ENCODE assay signal across 23 cellular contexts in genomic region chr6:112054001-112054400, GRCh38. TPM values are rescaled to one million over a fixed set of nuclear protein-coding genes. Genes with fewer than 3 reads are reported as not detected.
A peak's percentile ranks its signal among the peaks of the same experiment; 100 is the strongest.
DNase-seq lines count a peak whose midpoint lies in the region; ATAC-seq, FAIRE-seq and TF ChIP-seq lines count a peak whose summit lies in the region.
"Had no signal": no experiment of that assay in that cellular context is flagged by ENCODE, and none has a peak within 500 bp of the region (broad histone marks: within the 10 kb centered on the region; RNA-seq: fewer than 3 reads in every experiment).

Gene CCN6 (plus strand): TSS chr6:112054104. CDS start chr6:112054358, 254 bp downstream.

- peak; percentile 49 for DNase-seq in Right ventricle myocardium inferior (ENCODE audit: missing footprints)
- no peak for DNase-seq in Right ventricle myocardium superior
- peak; percentile 18 for DNase-seq in bronchial epithelial cell (ENCODE audit: low read depth)
- peak; percentile 45 for DNase-seq in kidney tubule cell (ENCODE audit: low spot score)
- peak; percentile 3 for DNase-seq in small intestine
- no peak for DNase-seq in activated naive CD4-positive, alpha-beta T cell treated with anti-CD3 and anti-CD28 coated beads, Interleukin-2, amount 50 U/mL, for 72 hours (ENCODE audit: low spot score in 2 of 2)
- DNase-seq in posterior vena cava (ENCODE audit: low spot score) = no peak
- DNase-seq: ACHN, AML-193, COR-L47, DMS153, KG1, NCI-H1048, NCI-H146, NCI-H2081 treated with DMSO at 0.1 percent for 48 hours, NCI-H510A, NCI-H82, SHP77 treated with DMSO at 0.1 percent for 48 hours had no signal

- H3K27me3 ChIP-seq in bronchial epithelial cell (ENCODE audit: control insufficient read depth, insufficient read depth, low read length) = peaks cover 2% of the 10 kb centered on the region
- H3K27me3 ChIP-seq in small intestine (ENCODE audit: control insufficient read depth in 2 of 2, insufficient read depth in 2 of 2, low read length in 2 of 2) = no peaks in the 10 kb centered on the region

- ATAC-seq in Right ventricle myocardium inferior (no peak), Right ventricle myocardium superior (ENCODE audit: poor library complexity) (no peak), HG03469 (IDR thresholded peaks at IDR 0.05; ENCODE audit: unreplicated experiment) (no peak)
- no peak for ATAC-seq in activated naive CD4-positive, alpha-beta T cell treated with anti-CD3 and anti-CD28 coated beads, Interleukin-2, amount 50 U/mL, for 72 hours
- ATAC-seq: HCT116 had no signal

- TF ChIP-seq CTCF in bronchial epithelial cell (IDR thresholded peaks at IDR 0.05; ENCODE audit: insufficient read depth, low read length, severe bottlenecking) = no peak

- H3K9me3 ChIP-seq in small intestine (ENCODE audit: control insufficient read depth, low read depth) = no peaks in the 10 kb centered on the region

- no peaks in the 10 kb centered on the region for H3K4me1 ChIP-seq in small intestine (ENCODE audit: control insufficient read depth in 2 of 2, insufficient read depth in 1 of 2, low read depth in 1 of 2, low read length in 1 of 2)

- no peak within 1 kb of the TSS for H3K27ac Mint-ChIP-seq in activated naive CD4-positive, alpha-beta T cell treated with anti-CD3 and anti-CD28 coated beads, Interleukin-2, amount 50 U/mL, for 72 hours

- FAIRE-seq in bronchial epithelial cell (lab: Jason Lieb, UNC) = peak; percentile 64
- FAIRE-seq in small intestine (lab: Jason Lieb, UNC) = no peak
- FAIRE-seq: RCC 7860 had no signal

- intact Hi-C loops in Right ventricle myocardium inferior (cut with DNase I) (no loop called here), Right ventricle myocardium superior (cut with DNase I) (no loop called here), posterior vena cava (cut with DNase I) (no loop called here)

- H3K4me3 ChIP-seq in bronchial epithelial cell (ENCODE audit: low read depth, low read length) = no peak within 1 kb of the TSS
- no peak within 1 kb of the TSS for H3K4me3 ChIP-seq in small intestine (ENCODE audit: low read depth in 1 of 2, low read length in 2 of 2)

- no peaks in the 10 kb centered on the region for H3K9me3 Mint-ChIP-seq in activated naive CD4-positive, alpha-beta T cell treated with anti-CD3 and anti-CD28 coated beads, Interleukin-2, amount 50 U/mL, for 72 hours
- H3K9me3 Mint-ChIP-seq: CD14-positive monocyte had no signal

- H3K36me3 Mint-ChIP-seq in activated naive CD4-positive, alpha-beta T cell treated with anti-CD3 and anti-CD28 coated beads, Interleukin-2, amount 50 U/mL, for 72 hours = no peaks in the 10 kb centered on the region
- H3K36me3 Mint-ChIP-seq: CD14-positive monocyte had no signal

- H3K36me3 ChIP-seq in bronchial epithelial cell (ENCODE audit: control insufficient read depth, insufficient read depth, low read length) (no peaks in the 10 kb centered on the region), small intestine (ENCODE audit: control insufficient read depth in 2 of 2, insufficient read depth in 2 of 2, low read length in 2 of 2) (no peaks in the 10 kb centered on the region)

- no peak within 1 kb of the TSS for H3K27ac ChIP-seq in small intestine (ENCODE audit: low read depth in 1 of 2, low read length in 1 of 2)

- WGBS in small intestine, 3 donors = 51 to 77% (median 61%) methylated on average over 12 of the region's 12 CpGs

RNA-seq across cellular contexts. Expression of gene CCN6, which starts in this region (rescaled TPM):
- total RNA-seq in Right ventricle myocardium inferior = not detected
- not detected for total RNA-seq in Right ventricle myocardium superior
- not detected in 2 replicates for total RNA-seq in bronchial epithelial cell
- polyA plus RNA-seq in small intestine = not detected
- total RNA-seq in activated naive CD4-positive, alpha-beta T cell treated with anti-CD3 and anti-CD28 coated beads, Interleukin-2, amount 50 U/mL, for 72 hours = not detected
- total RNA-seq in posterior vena cava = not detected
- total RNA-seq: M059J had no signal
- polyA plus RNA-seq: CD14-positive monocyte had no signal

Comparison
In these comparisons a context has a peak if more than half of its experiments do, and no peak if none do; other contexts are left out.
1. Peak in DNase-seq in Right ventricle myocardium inferior; RNA of the gene not detected or under 1 TPM.
2. Peak in DNase-seq in bronchial epithelial cell; RNA of the gene not detected or under 1 TPM.
3. Peak in DNase-seq in small intestine; RNA of the gene not detected or under 1 TPM.